Comparison of ENCODE assay signal across 18 cellular contexts in genomic region chr3:32453346-32453745, GRCh38. TPM values are rescaled to one million over a fixed set of nuclear protein-coding genes. Genes with fewer than 3 reads are reported as not detected.
DNase-seq lines count a peak whose midpoint lies in the region; ATAC-seq, FAIRE-seq and TF ChIP-seq lines count a peak whose summit lies in the region.
"Had no signal": no experiment of that assay in that cellular context is flagged by ENCODE, and none has a peak within 500 bp of the region (broad histone marks: within the 10 kb centered on the region; RNA-seq: fewer than 3 reads in every experiment).

No MANE protein-coding gene starts in this region.

- no peak for TF ChIP-seq CTCF in astrocyte (IDR thresholded peaks at IDR 0.05; ENCODE audit: insufficient read depth, low read depth, low read length)
- TF ChIP-seq CTCF in left ventricle myocardium inferior (IDR thresholded peaks at IDR 0.05; ENCODE audit: borderline replicate concordance): no peak

- H3K79me2 ChIP-seq in astrocyte (ENCODE audit: insufficient read depth, low read length): no peaks in the 10 kb centered on the region
- no peaks in the 10 kb centered on the region for H3K79me2 ChIP-seq in trophoblast cell (ENCODE audit: control insufficient read depth, insufficient read depth, low read length, poor library complexity)

- intact Hi-C loops in left ventricle myocardium inferior (cut with micrococcal nuclease): no loop called here

- peak overlapping the region; percentile 14 for H3K27ac ChIP-seq in astrocyte (ENCODE audit: low read depth, low read length)
- H3K27ac ChIP-seq in trophoblast cell (ENCODE audit: low read depth, low read length): no peak overlapping the region
- H3K27ac ChIP-seq in left ventricle myocardium inferior (replicated peaks): no peak overlapping the region
- H3K27ac ChIP-seq: sigmoid colon had no signal

- H3K27me3 Mint-ChIP-seq in astrocyte (ENCODE audit: low read depth, unreplicated experiment): no peaks in the 10 kb centered on the region

- FAIRE-seq in astrocyte (lab: Jason Lieb, UNC): no peak

- H3K27me3 ChIP-seq in astrocyte (ENCODE audit: insufficient read depth, low read length) (no peaks in the 10 kb centered on the region), trophoblast cell (ENCODE audit: insufficient read depth, low read length) (no peaks in the 10 kb centered on the region), left ventricle myocardium inferior (ENCODE audit: low read depth) (no peaks in the 10 kb centered on the region)
- H3K27me3 ChIP-seq: sigmoid colon had no signal

- H2BK120ac ChIP-seq in trophoblast cell (ENCODE audit: insufficient read depth, low read length, poor library complexity): no peak overlapping the region

- no peak overlapping the region for H3K4me3 Mint-ChIP-seq in astrocyte (ENCODE audit: unreplicated experiment)
- H3K4me3 Mint-ChIP-seq: natural killer cell had no signal

- H4K91ac ChIP-seq in trophoblast cell (ENCODE audit: low read depth, low read length): no peak overlapping the region

- H3K9ac ChIP-seq in astrocyte (ENCODE audit: low read length): no peak overlapping the region
- H3K9ac ChIP-seq in trophoblast cell (ENCODE audit: low read length): no peak overlapping the region

- H2AFZ ChIP-seq in astrocyte (ENCODE audit: low read depth, low read length) (no peak overlapping the region), trophoblast cell (ENCODE audit: insufficient read depth, low read length, poor library complexity) (no peak overlapping the region)

- no peak for ATAC-seq in HG03175 (IDR thresholded peaks at IDR 0.05; ENCODE audit: unreplicated experiment)
- no peak for ATAC-seq in esophagus mucosa
- ATAC-seq: left colon, natural killer cell, Right ventricle myocardium inferior had no signal

- no peak overlapping the region for H2BK12ac ChIP-seq in trophoblast cell (ENCODE audit: low read length)

- no peak overlapping the region for H3K27ac Mint-ChIP-seq in astrocyte (ENCODE audit: unreplicated experiment)
- H3K27ac Mint-ChIP-seq: natural killer cell had no signal

- H3K4me1 Mint-ChIP-seq in astrocyte (ENCODE audit: low read depth, unreplicated experiment): peaks cover 6% of the 10 kb centered on the region

- H3K36me3 ChIP-seq in astrocyte (ENCODE audit: insufficient read depth, low read length) (peaks cover 4% of the 10 kb centered on the region), trophoblast cell (ENCODE audit: control insufficient read depth in 1 of 2, insufficient read depth in 2 of 2, low read length in 2 of 2) (peaks cover 0 to 2% of the 10 kb centered on the region in 2 experiments), left ventricle myocardium inferior (peaks cover 6% of the 10 kb centered on the region)
- H3K36me3 ChIP-seq: sigmoid colon had no signal

- H2BK5ac ChIP-seq in trophoblast cell (ENCODE audit: low read depth, low read length, poor library complexity): no peak overlapping the region

- DNase-seq in AG08396 (ENCODE audit: low spot score) (peak; percentile 80), ELR (ENCODE audit: low read depth) (peak; percentile 56), astrocyte (ENCODE audit: low read depth) (peak; percentile 81), iris pigment epithelial cell (ENCODE audit: low read depth) (peak; percentile 88), trophoblast cell (no peak), left ventricle myocardium inferior (no peak)
- DNase-seq: amygdala; COR-L47; effector CD4-positive, alpha-beta T cell; glutamatergic neuron; left colon; natural killer cell; NCI-H1694; NCI-H774; sigmoid colon had no signal

- no peak overlapping the region for H2AK5ac ChIP-seq in trophoblast cell (ENCODE audit: low read length)

- H3K9me3 Mint-ChIP-seq in astrocyte (ENCODE audit: unreplicated experiment): peaks cover 2% of the 10 kb centered on the region
- H3K9me3 Mint-ChIP-seq: natural killer cell had no signal

- H4K12ac ChIP-seq in trophoblast cell (ENCODE audit: low read depth, low read length): no peak overlapping the region

- peaks cover 2% of the 10 kb centered on the region for H4K20me1 ChIP-seq in astrocyte (ENCODE audit: insufficient read depth, low read length)

- H3K23ac ChIP-seq in trophoblast cell (ENCODE audit: low read length): no peak overlapping the region

- H3K9me3 ChIP-seq in astrocyte (ENCODE audit: insufficient read depth, low read depth, low read length) (no peaks in the 10 kb centered on the region), trophoblast cell (ENCODE audit: insufficient read depth, low read depth, low read length) (no peaks in the 10 kb centered on the region), left ventricle myocardium inferior (replicated peaks) (no peaks in the 10 kb centered on the region)
- H3K9me3 ChIP-seq: sigmoid colon had no signal

- H3K18ac ChIP-seq in trophoblast cell (ENCODE audit: low read length): no peak overlapping the region

- no peak overlapping the region for H3K14ac ChIP-seq in trophoblast cell (ENCODE audit: low read length)

- H3K36me3 Mint-ChIP-seq in astrocyte (ENCODE audit: low read depth, unreplicated experiment): peaks cover 20% of the 10 kb centered on the region

- no peak overlapping the region for H4K8ac ChIP-seq in trophoblast cell (ENCODE audit: low read depth, low read length)

- H3K4me3 ChIP-seq in astrocyte (ENCODE audit: insufficient read depth, low read depth, low read length) (no peak overlapping the region), trophoblast cell (ENCODE audit: low read depth, low read length) (no peak overlapping the region), left ventricle myocardium inferior (no peak overlapping the region)
- H3K4me3 ChIP-seq: sigmoid colon had no signal

- no peak overlapping the region for H3K4ac ChIP-seq in trophoblast cell (ENCODE audit: low read depth, low read length)

- no CpG with 5 or more reads among the region's 5 CpGs for WGBS in trophoblast cell (ENCODE audit: extremely low coverage, insufficient coverage, insufficient read length)

- no peaks in the 10 kb centered on the region for H3K79me1 ChIP-seq in trophoblast cell (ENCODE audit: low read length)

- H3K4me2 ChIP-seq in astrocyte (ENCODE audit: low read length) (no peak overlapping the region), trophoblast cell (ENCODE audit: low read length) (no peak overlapping the region)

- H3K4me1 ChIP-seq in astrocyte (ENCODE audit: insufficient read depth, low read length): peaks cover 3% of the 10 kb centered on the region
- H3K4me1 ChIP-seq in trophoblast cell (ENCODE audit: control insufficient read depth in 1 of 2, insufficient read depth in 2 of 2, low read length in 2 of 2): peaks cover 4 to 6% of the 10 kb centered on the region in 2 experiments
- H3K4me1 ChIP-seq in left ventricle myocardium inferior: peaks cover 3% of the 10 kb centered on the region
- H3K4me1 ChIP-seq: sigmoid colon had no signal

RNA-seq across cellular contexts. Expression of gene CMTM6, which starts 49.3 kb away (rescaled TPM):
- total RNA-seq in astrocyte (52.2 and 53.6 TPM in 2 replicates), esophagus mucosa (28.0 TPM), left ventricle myocardium inferior (10.9 TPM)
- polyA plus RNA-seq in trophoblast cell (2013): 43.3 and 44.3 TPM in 2 replicates

Comparison
In these comparisons a context has a peak if more than half of its experiments do, and no peak if none do; other contexts are left out.
1. DNase-seq: peak in AG08396 (single experiment), ELR (single experiment), astrocyte (single experiment) and iris pigment epithelial cell (single experiment); none in trophoblast cell (0 of 2) and left ventricle myocardium inferior (single experiment).